24 cellular contexts compared by ENCODE assay signal in the genomic region with DNA sequence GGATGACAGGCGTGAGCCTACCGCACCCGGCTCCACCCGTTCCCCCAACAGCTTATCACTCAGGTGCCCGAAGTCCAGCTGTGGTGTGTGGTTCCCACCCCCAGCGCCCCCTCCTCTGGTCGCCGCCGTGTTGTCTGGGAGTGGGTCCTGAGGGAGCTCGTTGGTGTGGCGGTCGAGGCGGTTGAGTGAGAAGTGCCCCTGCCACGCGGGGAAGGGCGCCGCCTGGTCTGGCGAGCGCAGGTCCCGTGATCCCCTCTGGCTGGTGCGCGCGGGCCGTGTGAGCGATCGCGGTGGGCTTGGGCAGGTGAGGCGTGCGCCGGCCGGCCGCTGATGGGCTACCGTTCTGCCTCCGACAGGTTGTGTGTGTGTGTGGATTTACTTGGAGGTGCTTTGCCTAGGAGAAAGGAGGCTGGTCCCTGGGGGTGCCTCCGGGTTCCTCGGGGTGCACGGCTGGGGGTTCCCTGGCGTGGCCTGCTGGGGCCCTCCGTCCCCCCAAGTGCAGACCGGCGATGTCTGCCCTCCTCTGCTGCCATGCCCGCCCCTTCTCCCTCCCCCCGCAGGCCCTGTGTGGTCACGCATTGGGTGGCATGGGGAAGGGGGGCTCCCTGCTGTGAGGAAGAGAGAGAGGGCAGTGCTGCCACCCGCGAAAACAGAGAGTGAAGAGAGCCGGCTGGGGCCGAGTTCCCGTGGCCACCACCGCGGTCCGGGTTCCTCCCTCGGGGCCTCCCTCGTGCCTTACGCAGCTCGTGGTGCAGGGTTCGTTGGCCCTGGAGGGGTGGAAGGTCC.
"Had no signal": no experiment of that assay in that cellular context is flagged by ENCODE, and none has a peak within 500 bp of the region (broad histone marks: within the 10 kb centered on the region; RNA-seq: fewer than 3 reads in every experiment).

No MANE protein-coding gene starts in this region.

- DNase-seq: activated CD4-positive, alpha-beta T cell treated with anti-CD3 and anti-CD28 coated beads for 36 hours; activated CD4-positive, CD25-positive, alpha-beta regulatory T cell; activated CD8-positive, alpha-beta memory T cell treated with anti-CD3 and anti-CD28 coated beads, Interleukin-2, amount 10 ng/mL, durations not matched to agents 7 days and 5 days; activated CD8-positive, alpha-beta T cell treated with anti-CD3 and anti-CD28 coated beads, Interleukin-2, amount 10 ng/mL, durations not matched to agents 7 days and 5 days; activated naive CD4-positive, alpha-beta T cell treated with Interleukin-2 at 50 U/mL for 16 hours; activated T-cell treated with anti-CD3 and anti-CD28 coated beads, Interleukin-2, amount 50 U/mL, for 48 hours; cerebellar nuclear complex; colonic mucosa; effector CD8-positive, alpha-beta T cell; left ventricle myocardium superior; mammary epithelial cell; nephron progenitor cell; psoas muscle; stimulated activated CD4-positive, alpha-beta T cell treated with anti-CD3 and anti-CD28 coated beads, Interleukin-2, amount 100 ng/mL, for 48 hours; stomach; thyroid gland had no signal

- H3K4me3 Mint-ChIP-seq: activated CD4-positive, alpha-beta T cell treated with anti-CD3 and anti-CD28 coated beads for 36 hours; activated CD8-positive, alpha-beta memory T cell treated with anti-CD3 and anti-CD28 coated beads, Interleukin-2, amount 10 ng/mL, durations not matched to agents 7 days and 5 days; activated CD8-positive, alpha-beta T cell treated with anti-CD3 and anti-CD28 coated beads, Interleukin-2, amount 10 ng/mL, durations not matched to agents 7 days and 5 days; activated naive CD8-positive, alpha-beta T cell; brain; nephron progenitor cell; T-helper 2 cell treated with Interferon-gamma antibody and Interleukin-4, amounts not matched to agents 5 μg/mL and 100 μg/mL, for 36 hours had no signal

- H3K36me3 Mint-ChIP-seq: activated CD8-positive, alpha-beta memory T cell treated with anti-CD3 and anti-CD28 coated beads, Interleukin-2, amount 10 ng/mL, durations not matched to agents 7 days and 5 days; brain had no signal

- H3K27me3 ChIP-seq: ascending aorta, cardiac muscle cell, colonic mucosa, pancreas, thyroid gland had no signal

- ATAC-seq: activated CD4-positive, alpha-beta T cell treated with anti-CD3 and anti-CD28 coated beads for 36 hours; activated CD8-positive, alpha-beta memory T cell treated with anti-CD3 and anti-CD28 coated beads, Interleukin-2, amount 10 ng/mL, durations not matched to agents 7 days and 5 days; activated CD8-positive, alpha-beta T cell treated with anti-CD3 and anti-CD28 coated beads, Interleukin-2, amount 10 ng/mL, durations not matched to agents 7 days and 5 days; left ventricle myocardium superior; pancreas; psoas muscle had no signal

- H3K27me3 Mint-ChIP-seq: activated CD4-positive, alpha-beta T cell treated with anti-CD3 and anti-CD28 coated beads for 36 hours; activated CD8-positive, alpha-beta memory T cell treated with anti-CD3 and anti-CD28 coated beads, Interleukin-2, amount 10 ng/mL, durations not matched to agents 7 days and 5 days; brain had no signal

- H3K9me3 ChIP-seq: colonic mucosa, pancreas had no signal

- H3K27ac Mint-ChIP-seq: activated CD4-positive, alpha-beta T cell treated with anti-CD3 and anti-CD28 coated beads for 36 hours; activated CD8-positive, alpha-beta memory T cell treated with anti-CD3 and anti-CD28 coated beads, Interleukin-2, amount 10 ng/mL, durations not matched to agents 7 days and 5 days; activated CD8-positive, alpha-beta T cell treated with anti-CD3 and anti-CD28 coated beads, Interleukin-2, amount 10 ng/mL, durations not matched to agents 7 days and 5 days; activated naive CD8-positive, alpha-beta T cell; activated T-helper 2 cell treated with anti-CD3 and anti-CD28 coated beads, Interferon-gamma antibody, Interleukin-2, Interleukin-4, amounts not matched to agents 10 μg/mL and 5 μg/mL and 100 μg/mL, durations not matched to agents 14 hours and 24 hours and 36 hours; brain; nephron progenitor cell; T-helper 2 cell treated with Interferon-gamma antibody and Interleukin-4, amounts not matched to agents 5 μg/mL and 100 μg/mL, for 36 hours had no signal

- H3K4me1 ChIP-seq: ascending aorta, colonic mucosa, pancreas, psoas muscle, stomach, thyroid gland had no signal

- H3K27ac ChIP-seq: ascending aorta, cardiac muscle cell, colonic mucosa, epithelial cell of prostate, pancreas, psoas muscle, stomach, thyroid gland had no signal

- H3K4me3 ChIP-seq: ascending aorta, cardiac muscle cell, colonic mucosa, pancreas, psoas muscle, stomach, thyroid gland had no signal

- H3K4me1 Mint-ChIP-seq: activated CD4-positive, alpha-beta T cell treated with anti-CD3 and anti-CD28 coated beads for 36 hours; activated CD8-positive, alpha-beta memory T cell treated with anti-CD3 and anti-CD28 coated beads, Interleukin-2, amount 10 ng/mL, durations not matched to agents 7 days and 5 days; brain; nephron progenitor cell had no signal

- H3K36me3 ChIP-seq: ascending aorta, cardiac muscle cell, colonic mucosa, pancreas, stomach, thyroid gland had no signal
